ENCODE assay signal across 8 cellular contexts in the genomic region with DNA sequence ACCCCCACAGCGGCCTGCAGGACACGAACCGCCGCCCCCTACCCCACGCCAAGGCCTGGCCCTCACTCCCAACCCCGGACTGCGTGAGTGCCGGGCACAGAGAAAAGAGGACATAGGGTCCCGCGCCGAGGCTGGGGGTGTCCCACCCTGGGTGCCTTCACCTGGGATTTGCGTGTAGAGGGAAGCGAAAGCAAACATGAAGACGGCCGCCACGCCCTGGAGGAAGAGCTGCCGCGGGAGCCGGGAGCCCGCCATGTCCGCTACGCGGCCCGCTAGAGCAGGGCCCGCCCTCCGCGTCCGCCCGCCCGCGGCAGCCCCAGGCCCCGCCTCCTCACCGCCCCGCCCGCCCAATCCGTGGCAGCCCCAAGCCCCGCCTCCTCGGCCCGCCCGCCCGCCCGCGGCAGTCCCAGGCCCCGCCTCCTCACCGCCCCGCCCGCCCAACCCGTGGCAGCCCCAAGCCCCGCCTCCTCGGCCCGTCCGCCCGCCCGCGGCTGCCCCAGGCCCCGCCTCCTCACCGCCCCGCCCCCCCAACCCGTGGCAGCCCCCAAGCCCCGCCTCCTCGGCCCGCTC. TPM values are rescaled to one million over a fixed set of nuclear protein-coding genes. Genes with fewer than 3 reads are reported as not detected.
A peak's percentile ranks its signal among the peaks of the same experiment; 100 is the strongest.
DNase-seq lines count a peak whose midpoint lies in the region; ATAC-seq and TF ChIP-seq lines count a peak whose summit lies in the region.

A gene with protein sequence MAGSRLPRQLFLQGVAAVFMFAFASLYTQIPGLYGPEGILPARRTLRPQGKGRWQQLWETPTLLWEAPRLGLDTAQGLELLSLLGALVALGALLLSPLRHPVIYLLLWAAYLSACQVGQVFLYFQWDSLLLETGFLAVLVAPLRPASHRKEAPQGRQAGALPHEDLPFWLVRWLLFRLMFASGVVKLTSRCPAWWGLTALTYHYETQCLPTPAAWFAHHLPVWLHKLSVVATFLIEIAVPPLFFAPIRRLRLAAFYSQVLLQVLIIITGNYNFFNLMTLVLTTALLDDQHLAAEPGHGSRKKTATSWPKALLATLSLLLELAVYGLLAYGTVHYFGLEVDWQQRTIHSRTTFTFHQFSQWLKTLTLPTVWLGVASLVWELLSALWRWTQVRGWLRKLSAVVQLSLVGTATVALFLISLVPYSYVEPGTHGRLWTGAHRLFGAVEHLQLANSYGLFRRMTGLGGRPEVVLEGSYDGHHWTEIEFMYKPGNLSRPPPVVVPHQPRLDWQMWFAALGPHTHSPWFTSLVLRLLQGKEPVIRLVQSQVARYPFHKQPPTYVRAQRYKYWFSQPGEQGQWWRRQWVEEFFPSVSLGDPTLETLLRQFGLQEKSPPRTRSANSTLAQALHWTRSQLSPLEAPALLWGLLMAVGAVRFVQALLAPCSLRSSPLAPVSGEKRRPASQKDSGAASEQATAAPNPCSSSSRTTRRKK (minus strand): TSS at position 282 of the 570 bp plus-strand sequence. CDS start 27 bp downstream, at position 255.

- peak within 1 kb of the TSS; percentile 87 for H3K14ac ChIP-seq in IMR-90 (replicated peaks; ENCODE audit: low read depth, low read length)

- H2BK20ac ChIP-seq in IMR-90 (ENCODE audit: low read depth, low read length) = no peak within 1 kb of the TSS

- H3K36me3 Mint-ChIP-seq in CD4-positive, alpha-beta T cell (ENCODE audit: low read depth) = peaks cover 16% of the 10 kb centered on the region

- H3K27ac Mint-ChIP-seq in CD4-positive, alpha-beta T cell = peak within 1 kb of the TSS; percentile 95

- peak within 1 kb of the TSS; percentile 99 for H2AFZ ChIP-seq in IMR-90 (replicated peaks; ENCODE audit: low read length, poor library complexity)

- peaks cover 15 to 56% of the 10 kb centered on the region in 2 experiments for H3K79me1 ChIP-seq in IMR-90 (ENCODE audit: low read depth in 1 of 2, low read length in 2 of 2)

- peaks cover 4% of the 10 kb centered on the region; the same call in 1 of the 2 replicates for H3K9me1 ChIP-seq in IMR-90 (ENCODE audit: insufficient read depth, low read length)

- peak within 1 kb of the TSS; percentile 73 for H3K23ac ChIP-seq in IMR-90 (ENCODE audit: low read depth, low read length)

- POLR2A ChIA-PET in CD4-positive, alpha-beta T cell (lab: Charles Lee) = interaction anchor here (0.6 to 4.9 kb wide), 31 partner anchors 9 to 318 kb away, joined by 3 to 250 read pairs (median 5); a partner anchor contains a TSS
- POLR2A ChIA-PET in IMR-90 (lab: Charles Lee; ENCODE audit: unreplicated experiment) = interaction anchor here (0.6 to 0.9 kb wide), 3 partner anchors 14 to 85 kb away, joined by 3 to 4 read pairs (median 3); a partner anchor contains a TSS

- peak within 1 kb of the TSS; percentile 73 for H2BK120ac ChIP-seq in IMR-90 (ENCODE audit: low read depth, low read length)

- TF ChIP-seq RAD21 in IMR-90 (IDR thresholded peaks at IDR 0.05; ENCODE audit: low read length) = no peak

- WGBS in IMR-90 (ENCODE audit: extremely low coverage in 2 of 2, insufficient read length in 1 of 2), 2 experiments = 0% methylated on average over 5 of the region's 62 CpGs; no CpG with 5 or more reads in 1 of the 2 experiments

- H3K4me3 ChIP-seq in IMR-90 (ENCODE audit: insufficient read depth, low read depth, low read length) = peak within 1 kb of the TSS; percentile 100
- H3K4me3 ChIP-seq in astrocyte of the spinal cord (ENCODE audit: low read depth, low read length) = peak within 1 kb of the TSS; percentile 98
- peak within 1 kb of the TSS; percentile 91 for H3K4me3 ChIP-seq in iPS-15b (ENCODE audit: low read depth, low read length)
- H3K4me3 ChIP-seq in skin epidermis = peak within 1 kb of the TSS; percentile 77 to 98 (median 92)

- peak within 1 kb of the TSS; percentile 92 for H2BK5ac ChIP-seq in IMR-90 (ENCODE audit: low read depth, low read length, poor library complexity, severe bottlenecking)

- H4K20me1 ChIP-seq in IMR-90 (ENCODE audit: insufficient read depth, low read length) = no peaks in the 10 kb centered on the region; the same call in 1 of the 2 replicates

- no peaks in the 10 kb centered on the region for H3K9me3 ChIP-seq in CD4-positive, alpha-beta T cell (ENCODE audit: control insufficient read depth, low read length)
- H3K9me3 ChIP-seq in IMR-90 (ENCODE audit: control insufficient read depth, insufficient read depth, low read length) = no peaks in the 10 kb centered on the region
- no peaks in the 10 kb centered on the region for H3K9me3 ChIP-seq in iPS-15b (ENCODE audit: control insufficient read depth, insufficient read depth, low read length)

- dilution Hi-C loops in IMR-90 (cut with HindIII; ENCODE audit: low sequenced_read_pairs, unreplicated experiment) = no loop called here

- TF ChIP-seq POLR2A in IMR-90 (IDR thresholded peaks at IDR 0.05; ENCODE audit: low read depth, low read length) = peak; percentile 69

- H3K9me3 Mint-ChIP-seq in CD4-positive, alpha-beta T cell = no peaks in the 10 kb centered on the region

- peak within 1 kb of the TSS; percentile 97 for H2AK5ac ChIP-seq in IMR-90 (ENCODE audit: low read depth, low read length)

- DNase-seq in CD4-positive, alpha-beta T cell = peak; percentile 88 to 97 (median 94)
- no peak for DNase-seq in IMR-90
- peak; percentile 85 for DNase-seq in T-helper 22 cell (ENCODE audit: low read depth)
- DNase-seq in astrocyte of the spinal cord (ENCODE audit: low read depth, low spot score) = no peak
- DNase-seq in GF-D8 (lab: John Stamatoyannopoulos, UW) = no peak

- H3K4me3 Mint-ChIP-seq in CD4-positive, alpha-beta T cell = peak within 1 kb of the TSS; percentile 94

- peak within 1 kb of the TSS; percentile 95 for H3K4me2 ChIP-seq in IMR-90 (ENCODE audit: low read depth, low read length)

- BruUV-seq in IMR-90 (replicated peaks; lab: Mats Ljungman, UMichigan) = no TSS peak

- no peaks in the 10 kb centered on the region for H3K27me3 Mint-ChIP-seq in CD4-positive, alpha-beta T cell

- H4K91ac ChIP-seq in IMR-90 (ENCODE audit: insufficient read depth, low read depth, low read length) = peak within 1 kb of the TSS; percentile 86

- CTCF ChIA-PET in CD4-positive, alpha-beta T cell (lab: Charles Lee) = interaction anchor here (0.9 to 3.6 kb wide), 6 partner anchors 9 to 113 kb away, joined by 3 to 42 read pairs (median 8); a partner anchor contains a TSS
- CTCF ChIA-PET in IMR-90 (lab: Yijun Ruan, JAX) = interaction anchor here (0.6 to 1.5 kb wide), 3 partner anchors 9 to 56 kb away, joined by 3 to 6 read pairs (median 3); a partner anchor contains a TSS

- H3K18ac ChIP-seq in IMR-90 (ENCODE audit: low read depth, low read length) = peak within 1 kb of the TSS; percentile 81; the same call in 1 of the 2 replicates

- H3K9ac ChIP-seq in IMR-90 (ENCODE audit: low read depth, low read length) (peak within 1 kb of the TSS; percentile 98), iPS-15b (ENCODE audit: low read depth, low read length) (peak within 1 kb of the TSS; percentile 89)

- peak within 1 kb of the TSS; percentile 92 for H3K27ac ChIP-seq in CD4-positive, alpha-beta T cell (ENCODE audit: low read depth, low read length)
- H3K27ac ChIP-seq in IMR-90 (ENCODE audit: insufficient read depth, low read length) = peak within 1 kb of the TSS; percentile 95
- H3K27ac ChIP-seq in skin epidermis = peak within 1 kb of the TSS; percentile 73 to 96 (median 93)

- H2BK15ac ChIP-seq in IMR-90 (ENCODE audit: low read depth, low read length) = peak within 1 kb of the TSS; percentile 0; the same call in 1 of the 3 replicates

- no peak for TF ChIP-seq CTCF in CD4-positive, alpha-beta T cell (IDR thresholded peaks at IDR 0.05)
- no peak for TF ChIP-seq CTCF in IMR-90 (conservative IDR thresholded peaks at IDR 0.05; ENCODE audit: low read depth, low read length)
- no peak for TF ChIP-seq CTCF in astrocyte of the spinal cord (IDR thresholded peaks at IDR 0.05; ENCODE audit: low read depth, low read length)

- peak within 1 kb of the TSS; percentile 97 for H3K4ac ChIP-seq in IMR-90 (ENCODE audit: low read depth, low read length)

- peak; percentile 74 for ATAC-seq in CD4-positive, alpha-beta T cell (ENCODE audit: poor library complexity)
- ATAC-seq in GM21367 (IDR thresholded peaks at IDR 0.05; ENCODE audit: unreplicated experiment) (peak; percentile 34), IMR-90 (ENCODE audit: low read depth) (peak; percentile 90)

- no peaks in the 10 kb centered on the region for H3K27me3 ChIP-seq in CD4-positive, alpha-beta T cell (ENCODE audit: control insufficient read depth, insufficient read depth, low read length)
- H3K27me3 ChIP-seq in IMR-90 (ENCODE audit: control insufficient read depth, insufficient read depth, low read length) = no peaks in the 10 kb centered on the region
- H3K27me3 ChIP-seq in iPS-15b (ENCODE audit: control insufficient read depth, insufficient read depth, low read length) = no peaks in the 10 kb centered on the region

- peak within 1 kb of the TSS; percentile 90 to 96 for H4K8ac ChIP-seq in IMR-90 (ENCODE audit: low read depth in 2 of 2, low read length in 2 of 2)

- peaks cover 4% of the 10 kb centered on the region for H3K4me1 ChIP-seq in IMR-90 (ENCODE audit: control insufficient read depth, insufficient read depth, low read length)
- peaks cover 3% of the 10 kb centered on the region for H3K4me1 ChIP-seq in iPS-15b (ENCODE audit: control insufficient read depth, insufficient read depth, low read length)

- in situ Hi-C loops in IMR-90 (cut with MboI; ENCODE audit: low sequenced_read_pairs) = no loop called here
- in situ Hi-C loops in astrocyte of the spinal cord (cut with HindIII; ENCODE audit: low sequenced_read_pairs) = no loop called here

- peak within 1 kb of the TSS; percentile 98 for H4K5ac ChIP-seq in IMR-90 (ENCODE audit: low read depth, low read length)

- peaks cover 21% of the 10 kb centered on the region for H3K4me1 Mint-ChIP-seq in CD4-positive, alpha-beta T cell (ENCODE audit: low read depth)

- H2AK9ac ChIP-seq in IMR-90 (replicated peaks; ENCODE audit: low read depth, low read length, poor library complexity) = peak within 1 kb of the TSS; percentile 100

- H3K36me3 ChIP-seq in IMR-90 (ENCODE audit: control insufficient read depth, insufficient read depth, low read length) = peaks cover 23% of the 10 kb centered on the region
- H3K36me3 ChIP-seq in iPS-15b (ENCODE audit: control insufficient read depth, insufficient read depth, low read length) = peaks cover 16% of the 10 kb centered on the region

- H3K56ac ChIP-seq in IMR-90 (ENCODE audit: extremely low read depth, insufficient read depth, low read length) = peak within 1 kb of the TSS; percentile 81

- intact Hi-C loops in CD4-positive, alpha-beta T cell (cut with DNase I, micrococcal nuclease) = loop anchor here (1.0 to 10.0 kb wide), 5 partner anchors 31 to 163 kb away; a partner anchor contains a TSS
- intact Hi-C loops in IMR-90 (cut with micrococcal nuclease) = no loop called here

TF ChIP-seq in IMR-90, 13 proteins besides CTCF, POLR2A, EP300 and RAD21 (continues in another document):
- TF ChIP-seq CEBPB (IDR thresholded peaks at IDR 0.05; ENCODE audit: low read depth, low read length) (no peak), BHLHE40 (IDR thresholded peaks at IDR 0.05; ENCODE audit: low read depth, low read length) (no peak), RFX5 (IDR thresholded peaks at IDR 0.05; ENCODE audit: low read depth, low read length) (no peak)

RNA-seq across cellular contexts. Expression of the gene that starts here (rescaled TPM):
- 100 to 1,000 TPM; 107 to 114 TPM for total RNA-seq in CD4-positive, alpha-beta T cell
- 15.6 and 16.8 TPM in 2 replicates for total RNA-seq in IMR-90 (2012; rRNA removed)
- 82.6 and 103 TPM in 2 replicates for polyA plus RNA-seq in IMR-90 (2012; rRNA removed)
- polyA plus RNA-seq in IMR-90 (2012; cell fraction: cytosol; rRNA removed) = 39.0 and 77.4 TPM in 2 replicates
- polyA plus RNA-seq in IMR-90 (2012; cell fraction: nucleus; rRNA removed; ENCODE audit: low replicate concordance) = 417 and 1,505 TPM in 2 replicates

Comparison
In these comparisons a context has a peak if more than half of its experiments do, and no peak if none do; other contexts are left out.
1. ATAC-seq: peak in every context shown above with its lines; median percentile 90 in IMR-90; 74 in CD4-positive, alpha-beta T cell; 34 in GM21367.
2. DNase-seq: peak in CD4-positive, alpha-beta T cell (10 of 10) and T-helper 22 cell (single experiment); none in IMR-90 (single experiment), astrocyte of the spinal cord (single experiment) and GF-D8 (single experiment).
3. Peak in every context shown above with its lines, with median percentiles within 50 percentile points of each other: H3K27ac ChIP-seq and H3K4me3 ChIP-seq.